Comparison of ENCODE assay signal across 9 cellular contexts in genomic region chr12:52145941-52146821, GRCh38. TPM values are rescaled to one million over a fixed set of nuclear protein-coding genes. Genes with fewer than 3 reads are reported as not detected.
DNase-seq lines count a peak whose midpoint lies in the region; ATAC-seq and TF ChIP-seq lines count a peak whose summit lies in the region.
"Had no signal": no experiment of that assay in that cellular context is flagged by ENCODE, and none has a peak within 500 bp of the region (broad histone marks: within the 10 kb centered on the region; RNA-seq: fewer than 3 reads in every experiment).

No MANE protein-coding gene starts in this region.

- peaks cover 35% of the 10 kb centered on the region for H3K9me1 ChIP-seq in IMR-90 (ENCODE audit: insufficient read depth, low read length)

- no peaks in the 10 kb centered on the region for H3K36me3 Mint-ChIP-seq in mesothelial cell of epicardium

- no peaks in the 10 kb centered on the region for H3K9me3 Mint-ChIP-seq in mesothelial cell of epicardium

- no peaks in the 10 kb centered on the region for H4K20me1 ChIP-seq in IMR-90 (ENCODE audit: insufficient read depth, low read length)

- H3K4ac ChIP-seq in IMR-90 (ENCODE audit: low read depth, low read length), result peak overlapping the region; percentile 100

- no peak for TF ChIP-seq CTCF in IMR-90 (conservative IDR thresholded peaks at IDR 0.05; ENCODE audit: low read depth, low read length)
- TF ChIP-seq CTCF in colonic mucosa (IDR thresholded peaks at IDR 0.05), result no peak
- TF ChIP-seq CTCF in mesothelial cell of epicardium (IDR thresholded peaks at IDR 0.05; ENCODE audit: unreplicated experiment), result no peak
- no peak for TF ChIP-seq CTCF in tibial artery (IDR thresholded peaks at IDR 0.05)

- peak overlapping the region; percentile 96 for H3K27ac ChIP-seq in IMR-90 (ENCODE audit: insufficient read depth, low read length)
- H3K27ac ChIP-seq in colonic mucosa, result peak overlapping the region; percentile 97
- H3K27ac ChIP-seq in tibial artery, result peak overlapping the region; percentile 58 to 78
- H3K27ac ChIP-seq: cardiac muscle cell had no signal

- H2BK15ac ChIP-seq in IMR-90 (ENCODE audit: low read depth, low read length), result peak overlapping the region; percentile 100; the same call in 2 of the 3 replicates

- peak overlapping the region; percentile 97 for H3K14ac ChIP-seq in IMR-90 (replicated peaks; ENCODE audit: low read depth, low read length)

- H2AK5ac ChIP-seq in IMR-90 (ENCODE audit: low read depth, low read length), result peak overlapping the region; percentile 100

- in situ Hi-C loops in IMR-90 (cut with MboI; ENCODE audit: low sequenced_read_pairs), result loop anchor here (5.0 kb wide), 1 partner anchor 731 kb away; no protein-coding TSS in a partner anchor

- H3K9ac ChIP-seq in IMR-90 (ENCODE audit: low read depth, low read length), result peak overlapping the region; percentile 29
- peak overlapping the region; percentile 76 to 99 for H3K9ac ChIP-seq in colonic mucosa (ENCODE audit: low read depth in 2 of 2, low read length in 2 of 2)

- DNase-seq in IMR-90, result no peak
- no peak for DNase-seq in colonic mucosa
- DNase-seq in mesothelial cell of epicardium (ENCODE audit: low spot score in 2 of 2, unreplicated experiment in 2 of 2), result no peak
- no peak for DNase-seq in tibial artery
- DNase-seq in AG20443 (ENCODE audit: low spot score), result no peak
- no peak for DNase-seq in superior temporal gyrus (ENCODE audit: extremely low spot score)

- H3K27me3 Mint-ChIP-seq in mesothelial cell of epicardium (ENCODE audit: low read depth), result no peaks in the 10 kb centered on the region

- ATAC-seq in IMR-90 (ENCODE audit: low read depth) (no peak), HG03175 (IDR thresholded peaks at IDR 0.05; ENCODE audit: unreplicated experiment) (no peak)

- peak overlapping the region; percentile 100 for H4K91ac ChIP-seq in IMR-90 (ENCODE audit: insufficient read depth, low read depth, low read length)

- H3K4me1 ChIP-seq in IMR-90 (ENCODE audit: control insufficient read depth, insufficient read depth, low read length) (peaks cover 43% of the 10 kb centered on the region), colonic mucosa (peaks cover 19% of the 10 kb centered on the region), tibial artery (peaks cover 9 to 66% (median 32%) of the 10 kb centered on the region in 4 donors)

- H3K27me3 ChIP-seq in IMR-90 (ENCODE audit: control insufficient read depth, insufficient read depth, low read length) (no peaks in the 10 kb centered on the region), colonic mucosa (no peaks in the 10 kb centered on the region), tibial artery (no peaks in the 10 kb centered on the region)
- H3K27me3 ChIP-seq: cardiac muscle cell had no signal

- peak overlapping the region; percentile 96 for H3K56ac ChIP-seq in IMR-90 (ENCODE audit: extremely low read depth, insufficient read depth, low read length)

- H2BK120ac ChIP-seq in IMR-90 (ENCODE audit: low read depth, low read length), result peak overlapping the region; percentile 100

- dilution Hi-C loops in IMR-90 (cut with HindIII; ENCODE audit: low sequenced_read_pairs, unreplicated experiment), result no loop called here

- TF ChIP-seq RAD21 in IMR-90 (IDR thresholded peaks at IDR 0.05; ENCODE audit: low read length), result no peak

- no peak overlapping the region for H3K4me2 ChIP-seq in IMR-90 (ENCODE audit: low read depth, low read length)

- H2BK5ac ChIP-seq in IMR-90 (ENCODE audit: low read depth, low read length, poor library complexity, severe bottlenecking), result peak overlapping the region; percentile 99

- H3K18ac ChIP-seq in IMR-90 (ENCODE audit: low read depth, low read length), result peak overlapping the region; percentile 92

- BruUV-seq in IMR-90 (replicated peaks; lab: Mats Ljungman, UMichigan), result no TSS peak

- H3K27ac Mint-ChIP-seq in mesothelial cell of epicardium, result peak overlapping the region; percentile 39

- peaks cover 8 to 26% of the 10 kb centered on the region in 2 experiments; a peak in 3 of 4 replicates for H3K79me1 ChIP-seq in IMR-90 (ENCODE audit: low read depth in 1 of 2, low read length in 2 of 2)

- POLR2A ChIA-PET in IMR-90 (lab: Charles Lee; ENCODE audit: unreplicated experiment), result no interaction called here

- H3K9me3 ChIP-seq in IMR-90 (ENCODE audit: control insufficient read depth, insufficient read depth, low read length) (no peaks in the 10 kb centered on the region), colonic mucosa (no peaks in the 10 kb centered on the region), tibial artery (no peaks in the 10 kb centered on the region)

- peak overlapping the region; percentile 96 for H3K23ac ChIP-seq in IMR-90 (ENCODE audit: low read depth, low read length)

- no peak for TF ChIP-seq POLR2A in IMR-90 (IDR thresholded peaks at IDR 0.05; ENCODE audit: low read depth, low read length)

- peak overlapping the region; percentile 78 for H4K5ac ChIP-seq in IMR-90 (ENCODE audit: low read depth, low read length)

- WGBS in IMR-90 (ENCODE audit: extremely low coverage in 2 of 2, insufficient read length in 1 of 2), 2 experiments, result 90% methylated on average over 2 of the region's 12 CpGs; no CpG with 5 or more reads in 1 of the 2 experiments

- CTCF ChIA-PET in IMR-90 (lab: Yijun Ruan, JAX), result interaction anchor here (1.3 kb wide), 1 partner anchor 733 kb away, joined by 3 read pairs; no protein-coding TSS in a partner anchor

- peaks cover 39% of the 10 kb centered on the region for H3K4me1 Mint-ChIP-seq in mesothelial cell of epicardium

- H3K36me3 ChIP-seq in IMR-90 (ENCODE audit: control insufficient read depth, insufficient read depth, low read length) (no peaks in the 10 kb centered on the region), colonic mucosa (no peaks in the 10 kb centered on the region), tibial artery (no peaks in the 10 kb centered on the region)
- H3K36me3 ChIP-seq: cardiac muscle cell had no signal

- H3K4me3 ChIP-seq in IMR-90 (ENCODE audit: insufficient read depth, low read depth, low read length), result no peak overlapping the region
- no peak overlapping the region for H3K4me3 ChIP-seq in colonic mucosa
- H3K4me3 ChIP-seq in tibial artery, result no peak overlapping the region
- H3K4me3 ChIP-seq: cardiac muscle cell, lung had no signal

- peak overlapping the region; percentile 99 to 100 for H4K8ac ChIP-seq in IMR-90 (ENCODE audit: low read depth in 2 of 2, low read length in 2 of 2)

- peak overlapping the region; percentile 74 for H2AFZ ChIP-seq in IMR-90 (replicated peaks; ENCODE audit: low read length, poor library complexity)

- H2AK9ac ChIP-seq in IMR-90 (replicated peaks; ENCODE audit: low read depth, low read length, poor library complexity), result peak overlapping the region; percentile 99

- no peak overlapping the region for H3K4me3 Mint-ChIP-seq in mesothelial cell of epicardium

- intact Hi-C loops in IMR-90 (cut with micrococcal nuclease), result loop anchor here (5.0 kb wide), 1 partner anchor 836 kb away; no protein-coding TSS in a partner anchor
- intact Hi-C loops in colonic mucosa (cut with DNase I), result no loop called here
- intact Hi-C loops in tibial artery (cut with DNase I; ENCODE audit: low total_unique reads), result loop anchor here (10.0 kb wide), 1 partner anchor 439 kb away; no protein-coding TSS in a partner anchor

- peak overlapping the region; percentile 100 for H2BK20ac ChIP-seq in IMR-90 (ENCODE audit: low read depth, low read length)

TF ChIP-seq in IMR-90, 13 proteins besides CTCF, POLR2A, EP300 and RAD21:
- no peak for TF ChIP-seq FOS (IDR thresholded peaks at IDR 0.05; ENCODE audit: low read depth, low read length)
- TF ChIP-seq MAZ (IDR thresholded peaks at IDR 0.05; ENCODE audit: borderline replicate concordance, low read depth, low read length), result no peak
- no peak for TF ChIP-seq ELK1 (IDR thresholded peaks at IDR 0.05; ENCODE audit: borderline replicate concordance, low read depth, low read length)
- no peak for TF ChIP-seq RFX5 (IDR thresholded peaks at IDR 0.05; ENCODE audit: low read depth, low read length)
- no peak for TF ChIP-seq SMC3 (IDR thresholded peaks at IDR 0.05; ENCODE audit: low read depth, low read length)
- TF ChIP-seq CHD1 (IDR thresholded peaks at IDR 0.05; ENCODE audit: low read depth, low read length), result no peak
- TF ChIP-seq CEBPB (IDR thresholded peaks at IDR 0.05; ENCODE audit: low read depth, low read length), result no peak
- TF ChIP-seq RCOR1 (IDR thresholded peaks at IDR 0.05; ENCODE audit: insufficient replicate concordance, low read length), result no peak
- no peak for TF ChIP-seq MAFK (IDR thresholded peaks at IDR 0.05; ENCODE audit: low read depth, low read length)
- TF ChIP-seq NFE2L2 (IDR thresholded peaks at IDR 0.05; ENCODE audit: low read depth, low read length), result no peak
- TF ChIP-seq USF2 (IDR thresholded peaks at IDR 0.05; ENCODE audit: low read depth, low read length), result no peak
- TF ChIP-seq MXI1 (IDR thresholded peaks at IDR 0.05; ENCODE audit: borderline replicate concordance, low read depth, low read length), result no peak
- TF ChIP-seq BHLHE40 (IDR thresholded peaks at IDR 0.05; ENCODE audit: low read depth, low read length), result no peak

RNA-seq across cellular contexts. Expression of gene KRT80, which starts 45.6 kb away (rescaled TPM):
- total RNA-seq in IMR-90 (2012; rRNA removed), result 0.54 and 0.56 TPM in 2 replicates
- polyA plus RNA-seq in IMR-90 (2012; rRNA removed), result 3.4 TPM in 2 replicates
- polyA plus RNA-seq in IMR-90 (2012; cell fraction: cytosol; rRNA removed), result 1.2 and 2.4 TPM in 2 replicates
- polyA plus RNA-seq in IMR-90 (2012; cell fraction: nucleus; rRNA removed; ENCODE audit: low replicate concordance), result 14.7 and 18.0 TPM in 2 replicates
- total RNA-seq in colonic mucosa, result 1 to 10 TPM in 1 of 2 donors, under 1 TPM in 1; 0.66 to 4.9 TPM
- 2.7 to 3.0 TPM (median 3.0 TPM) in 3 replicates for total RNA-seq in mesothelial cell of epicardium
- total RNA-seq: cardiac muscle cell had no signal
- polyA plus RNA-seq: cardiac muscle cell had no signal
